Comparison of ENCODE assay signal across 5 cellular contexts in genomic region chr6:8739454-8739853, GRCh38.
"Had no signal": no experiment of that assay in that cellular context is flagged by ENCODE, and none has a peak within 500 bp of the region (broad histone marks: within the 10 kb centered on the region; RNA-seq: fewer than 3 reads in every experiment).

No MANE protein-coding gene starts in this region.

- H3K4me3 ChIP-seq: GM23338 had no signal

- H3K27ac ChIP-seq: HL-60 had no signal

- H2AFZ ChIP-seq: GM23338 had no signal

- H3K4me2 ChIP-seq: GM23338 had no signal

- DNase-seq: H9, HCEC 1CT, KBM-7 had no signal
